9 cellular contexts compared by ENCODE assay signal in genomic region chr22:39292002-39292401, GRCh38. TPM values are rescaled to one million over a fixed set of nuclear protein-coding genes. Genes with fewer than 3 reads are reported as not detected.
DNase-seq lines count a peak whose midpoint lies in the region; FAIRE-seq and TF ChIP-seq lines count a peak whose summit lies in the region.
"Had no signal": no experiment of that assay in that cellular context is flagged by ENCODE, and none has a peak within 500 bp of the region (broad histone marks: within the 10 kb centered on the region; RNA-seq: fewer than 3 reads in every experiment).

No MANE protein-coding gene starts in this region.

- no TSS peak for BruUV-seq in endothelial cell of umbilical vein (replicated peaks; lab: Mats Ljungman, UMichigan)

- WGBS in tibial nerve, 2 donors: 38 to 41% methylated on average over 15 to 21 of the region's 21 CpGs

- H3K4me1 ChIP-seq in endothelial cell of umbilical vein (ENCODE audit: control insufficient read depth, extremely low read depth, insufficient read depth, low read length) (peaks cover 15% of the 10 kb centered on the region), mucosa of stomach (ENCODE audit: control insufficient read depth, insufficient read depth, low read length) (peaks cover 61% of the 10 kb centered on the region), tibial nerve (peaks cover 3 to 63% (median 27%) of the 10 kb centered on the region in 4 donors)

- POLR2A ChIA-PET in endothelial cell of umbilical vein (lab: Charles Lee): interaction anchor here (1.7 kb wide), 1 partner anchor 47 kb away, joined by 7 read pairs; the partner anchor contains the start of gene PDGFB

- TF ChIP-seq CTCF in endothelial cell of umbilical vein (IDR thresholded peaks at IDR 0.05; ENCODE audit: extremely low read depth in 1 of 2, insufficient read depth in 1 of 2, low read depth in 1 of 2, low read length in 2 of 2): no peak
- no peak for TF ChIP-seq CTCF in tibial nerve (IDR thresholded peaks at IDR 0.05)

- H3K9ac ChIP-seq in endothelial cell of umbilical vein (replicated peaks; ENCODE audit: extremely low read depth, insufficient read depth, low read length): peak overlapping the region; percentile 56
- peak overlapping the region; percentile 67 for H3K9ac ChIP-seq in mucosa of stomach (ENCODE audit: low read length)

- no peaks in the 10 kb centered on the region for H3K79me2 ChIP-seq in endothelial cell of umbilical vein (ENCODE audit: control insufficient read depth, insufficient read depth, low read length)

- no peak overlapping the region for H3K4me3 ChIP-seq in endothelial cell of umbilical vein (replicated peaks in 1 of 3; ENCODE audit: insufficient read depth in 1 of 3, low read depth in 1 of 3, low read length in 3 of 3)
- H3K4me3 ChIP-seq in mucosa of stomach (ENCODE audit: low read length): no peak overlapping the region
- H3K4me3 ChIP-seq in tibial nerve: no peak overlapping the region

- intact Hi-C loops in endothelial cell of umbilical vein (cut with micrococcal nuclease): loop anchor here (1.0 kb wide), 2 partner anchors 9 to 19 kb away; no protein-coding TSS in a partner anchor

- FAIRE-seq in endothelial cell of umbilical vein (lab: Jason Lieb, UNC): no peak

- TF ChIP-seq EP300 in tibial nerve (IDR thresholded peaks at IDR 0.05): no peak

- DNase-seq in M059J (ENCODE audit: low read depth) (peak; percentile 33), endothelial cell of umbilical vein (ENCODE audit: low read depth, low spot score) (no peak), tibial nerve (ENCODE audit: low spot score in 2 of 2) (no peak), NCI-H345 (lab: John Stamatoyannopoulos, UW) (no peak), NCI-H1092 treated with DMSO at 0.1 percent for 48 hours (lab: John Stamatoyannopoulos, UW) (no peak), ureter (ENCODE audit: low spot score) (no peak)
- DNase-seq in effector CD8-positive, alpha-beta T cell (lab: John Stamatoyannopoulos, UW): no peak
- DNase-seq: activated T-cell treated with anti-CD3 and anti-CD28 coated beads, Interleukin-2, amount 50 U/mL, for 24 hours had no signal

- H3K27me3 ChIP-seq in endothelial cell of umbilical vein (ENCODE audit: control insufficient read depth in 2 of 2, insufficient read depth in 2 of 2, low read length in 2 of 2) (no peaks in the 10 kb centered on the region), mucosa of stomach (ENCODE audit: control insufficient read depth, insufficient read depth, low read length) (no peaks in the 10 kb centered on the region), tibial nerve (no peaks in the 10 kb centered on the region)

- peak overlapping the region; percentile 52 for H2AFZ ChIP-seq in endothelial cell of umbilical vein (ENCODE audit: low read depth, low read length)

- H3K27ac ChIP-seq in endothelial cell of umbilical vein (ENCODE audit: insufficient read depth, low read depth, low read length): peak overlapping the region; percentile 85
- H3K27ac ChIP-seq in tibial nerve: peak overlapping the region; percentile 72 to 89 (median 82)

- no peaks in the 10 kb centered on the region for H3K9me1 ChIP-seq in endothelial cell of umbilical vein (replicated peaks; ENCODE audit: control insufficient read depth, extremely low read depth, insufficient read depth, low read length)

- CTCF ChIA-PET in endothelial cell of umbilical vein (lab: Charles Lee): interaction anchor here (0.7 to 2.5 kb wide), 11 partner anchors 8 to 75 kb away, joined by 3 to 12 read pairs (median 5); partner anchors contain the start of gene PDGFB

- no peak overlapping the region for H3K4me2 ChIP-seq in endothelial cell of umbilical vein (ENCODE audit: insufficient read depth, low read length)

- dilution Hi-C loops in endothelial cell of umbilical vein (cut with MboI; ENCODE audit: extremely low pct_ligation_motif_present, low sequenced_read_pairs): no loop called here

- TF ChIP-seq POLR2A in endothelial cell of umbilical vein (IDR thresholded peaks at IDR 0.05; ENCODE audit: low read depth, low read length): no peak
- no peak for TF ChIP-seq POLR2A in tibial nerve (IDR thresholded peaks at IDR 0.05)

- H3K9me3 ChIP-seq in endothelial cell of umbilical vein (replicated peaks; ENCODE audit: control insufficient read depth, insufficient read depth, low read length) (no peaks in the 10 kb centered on the region), mucosa of stomach (ENCODE audit: control insufficient read depth, low read length) (no peaks in the 10 kb centered on the region), tibial nerve (no peaks in the 10 kb centered on the region)

- no peaks in the 10 kb centered on the region for H4K20me1 ChIP-seq in endothelial cell of umbilical vein (replicated peaks; ENCODE audit: control insufficient read depth, extremely low read depth, insufficient read depth, low read length)

- no peaks in the 10 kb centered on the region for H3K36me3 ChIP-seq in endothelial cell of umbilical vein (ENCODE audit: control insufficient read depth in 2 of 2, extremely low read depth in 1 of 2, insufficient read depth in 2 of 2, low read length in 2 of 2)
- no peaks in the 10 kb centered on the region for H3K36me3 ChIP-seq in mucosa of stomach (ENCODE audit: control insufficient read depth, insufficient read depth, low read length)
- no peaks in the 10 kb centered on the region for H3K36me3 ChIP-seq in tibial nerve

TF ChIP-seq in endothelial cell of umbilical vein, 7 proteins besides CTCF, POLR2A, EP300 and RAD21:
- TF ChIP-seq POLR2AphosphoS5 (IDR thresholded peaks at IDR 0.05; ENCODE audit: insufficient read depth, low read depth, low read length) (no peak), MAX (IDR thresholded peaks at IDR 0.05; ENCODE audit: insufficient read depth, insufficient read length) (no peak), GATA2 (IDR thresholded peaks at IDR 0.05; ENCODE audit: insufficient read depth, insufficient read length, low read depth, low read length) (no peak), JUN (IDR thresholded peaks at IDR 0.05; ENCODE audit: borderline replicate concordance, insufficient read depth, insufficient read length, low read depth) (no peak), FOS (IDR thresholded peaks at IDR 0.05; ENCODE audit: borderline replicate concordance, insufficient read depth, low read length) (no peak), MYC (IDR thresholded peaks at IDR 0.05; ENCODE audit: low read depth, low read length) (no peak), EZH2 (IDR thresholded peaks at IDR 0.05; ENCODE audit: borderline replicate concordance, low read depth, low read length, severe bottlenecking) (no peak)

RNA-seq across cellular contexts. Expression of gene RPL3, which starts 27.4 kb away (rescaled TPM):
- total RNA-seq in M059J (2014; rRNA removed; shearing (Covaris generic)): 627 and 755 TPM in 2 replicates
- total RNA-seq in endothelial cell of umbilical vein (1,954 and 2,068 TPM in 2 replicates), tibial nerve (1,000 to 10,000 TPM; 1,869 to 2,331 (median 1,970) TPM), ureter (2,529 TPM)
- polyA plus RNA-seq in endothelial cell of umbilical vein: 3,568 and 4,065 TPM in 2 replicates
- 5,025 and 5,056 TPM in 2 replicates for polyA plus RNA-seq in endothelial cell of umbilical vein (2011; cell fraction: cytosol; rRNA removed)
- 2,447 and 2,853 TPM in 2 replicates for polyA plus RNA-seq in endothelial cell of umbilical vein (2011; cell fraction: nucleus; rRNA removed)
- 2,388 and 3,163 TPM in 2 replicates for polyA plus RNA-seq in endothelial cell of umbilical vein (2012)
- 1,732 and 1,760 TPM in 2 replicates for polyA minus RNA-seq in endothelial cell of umbilical vein
- polyA minus RNA-seq in endothelial cell of umbilical vein (2011; cell fraction: cytosol; rRNA and poly(A)+ RNA removed): 1,163 TPM
- 461 and 707 TPM in 2 replicates for polyA minus RNA-seq in endothelial cell of umbilical vein (2011; cell fraction: nucleus; rRNA and poly(A)+ RNA removed)

RNA-seq across cellular contexts. Expression of gene PDGFB, which starts 47.2 kb away (rescaled TPM):
- 4.5 and 7.2 TPM in 2 replicates for total RNA-seq in M059J (2014; rRNA removed; shearing (Covaris generic))
- total RNA-seq in endothelial cell of umbilical vein: 240 and 273 TPM in 2 replicates
- polyA plus RNA-seq in endothelial cell of umbilical vein: 135 and 179 TPM in 2 replicates
- polyA plus RNA-seq in endothelial cell of umbilical vein (2011; cell fraction: cytosol; rRNA removed): 144 and 170 TPM in 2 replicates
- 102 and 122 TPM in 2 replicates for polyA plus RNA-seq in endothelial cell of umbilical vein (2011; cell fraction: nucleus; rRNA removed)
- 57.8 and 101 TPM in 2 replicates for polyA plus RNA-seq in endothelial cell of umbilical vein (2012)
- polyA minus RNA-seq in endothelial cell of umbilical vein: 185 and 212 TPM in 2 replicates
- 3.4 TPM for polyA minus RNA-seq in endothelial cell of umbilical vein (2011; cell fraction: cytosol; rRNA and poly(A)+ RNA removed)
- 44.9 and 58.4 TPM in 2 replicates for polyA minus RNA-seq in endothelial cell of umbilical vein (2011; cell fraction: nucleus; rRNA and poly(A)+ RNA removed)
- total RNA-seq in tibial nerve: 10 to 100 TPM in 2 of 4 donors, 1 to 10 TPM in 2; 7.5 to 22.2 (median 10.2) TPM
- total RNA-seq in ureter: 5.9 TPM

RNA-seq across cellular contexts. Expression of gene SYNGR1, which starts 57.8 kb away (rescaled TPM):
- total RNA-seq in M059J (2014; rRNA removed; shearing (Covaris generic)): 13.6 and 14.9 TPM in 2 replicates
- total RNA-seq in endothelial cell of umbilical vein (3.7 and 3.8 TPM in 2 replicates), tibial nerve (10 to 100 TPM; 21.1 to 32.8 (median 25.5) TPM), ureter (32.6 TPM)
- polyA plus RNA-seq in endothelial cell of umbilical vein: 10.2 and 16.5 TPM in 2 replicates
- 4.1 and 8.8 TPM in 2 replicates for polyA plus RNA-seq in endothelial cell of umbilical vein (2011; cell fraction: cytosol; rRNA removed)
- polyA plus RNA-seq in endothelial cell of umbilical vein (2011; cell fraction: nucleus; rRNA removed): 7.7 and 13.1 TPM in 2 replicates
- polyA plus RNA-seq in endothelial cell of umbilical vein (2012): 7.7 and 11.3 TPM in 2 replicates
- 2.4 and 3.5 TPM in 2 replicates for polyA minus RNA-seq in endothelial cell of umbilical vein
- 5.1 TPM for polyA minus RNA-seq in endothelial cell of umbilical vein (2011; cell fraction: cytosol; rRNA and poly(A)+ RNA removed)
- 2.1 and 5.6 TPM in 2 replicates for polyA minus RNA-seq in endothelial cell of umbilical vein (2011; cell fraction: nucleus; rRNA and poly(A)+ RNA removed)

Comparison
In these comparisons a context has a peak if more than half of its experiments do, and no peak if none do; other contexts are left out.
1. RNA of gene PDGFB, which starts 47.2 kb away (total RNA-seq): 240 to 273 TPM in endothelial cell of umbilical vein; 7.5 to 22.2 TPM in tibial nerve, 4.5 to 7.2 TPM in M059J and 5.9 TPM in ureter (single experiment); every median in the first group is over 10 times any median in the second.